ENCODE assay signal across 26 cellular contexts in genomic region chr16:65579050-65579449, GRCh38.
A peak's percentile ranks its signal among the peaks of the same experiment; 100 is the strongest.
DNase-seq lines count a peak whose midpoint lies in the region; ATAC-seq and TF ChIP-seq lines count a peak whose summit lies in the region.
"Had no signal": no experiment of that assay in that cellular context is flagged by ENCODE, and none has a peak within 500 bp of the region (broad histone marks: within the 10 kb centered on the region; RNA-seq: fewer than 3 reads in every experiment).

No MANE protein-coding gene starts in this region.

- POLR2A ChIA-PET in MCF 10A (lab: Yijun Ruan, JAX), result interaction anchor here (0.6 kb wide), 1 partner anchor 38 kb away, joined by 4 read pairs; no protein-coding TSS in a partner anchor

- H3K36me3 ChIP-seq in mammary epithelial cell (ENCODE audit: insufficient read depth, low read length), result no peaks in the 10 kb centered on the region
- H3K36me3 ChIP-seq in adrenal gland (replicated peaks in 1 of 2), result no peaks in the 10 kb centered on the region
- no peaks in the 10 kb centered on the region for H3K36me3 ChIP-seq in vagina
- H3K36me3 ChIP-seq: BE2C had no signal

- H3K27me3 ChIP-seq in mammary epithelial cell (ENCODE audit: insufficient read depth, low read length) (no peaks in the 10 kb centered on the region), adrenal gland (no peaks in the 10 kb centered on the region), vagina (no peaks in the 10 kb centered on the region)
- H3K27me3 ChIP-seq: BE2C had no signal

- no peaks in the 10 kb centered on the region for H3K79me2 ChIP-seq in mammary epithelial cell (ENCODE audit: insufficient read depth, low read length)

- TF ChIP-seq POLR2A in adrenal gland (IDR thresholded peaks at IDR 0.05) (no peak), vagina (IDR thresholded peaks at IDR 0.05) (no peak)

- CTCF ChIA-PET in MCF 10A (lab: Yijun Ruan, JAX), result no interaction called here
- CTCF ChIA-PET in mammary epithelial cell (lab: Charles Lee; ENCODE audit: low non-redundant PET), result no interaction called here

- WGBS in mammary epithelial cell (ENCODE audit: low coverage, missing lambda C conversion rate), result 92% methylated on average over 6 of the region's 6 CpGs
- WGBS in adrenal gland, 4 donors, result 51 to 72% (median 65%) methylated on average over 6 of the region's 6 CpGs

- TF ChIP-seq CTCF in MCF 10A (IDR thresholded peaks at IDR 0.05; ENCODE audit: unreplicated experiment) (no peak), mammary epithelial cell (conservative IDR thresholded peaks at IDR 0.05 in 1 of 2, IDR thresholded peaks at IDR 0.05 in 1 of 2; ENCODE audit: extremely low read depth in 1 of 2, insufficient read depth in 1 of 2, low read depth in 1 of 2, low read length in 2 of 2) (no peak), nephron progenitor cell (IDR thresholded peaks at IDR 0.05) (no peak), adrenal gland (IDR thresholded peaks at IDR 0.05) (no peak), vagina (IDR thresholded peaks at IDR 0.05) (no peak)

- DNase-seq in MCF 10A (ENCODE audit: unreplicated experiment) (no peak), mammary epithelial cell (no peak), brain pericyte (ENCODE audit: low read depth, low spot score) (peak; percentile 33), nephron progenitor cell (no peak), adrenal gland (no peak), vagina (ENCODE audit: extremely low spot score in 2 of 2) (no peak), NCI-H1048 (lab: John Stamatoyannopoulos, UW) (no peak)
- DNase-seq: BE2C; CD8-positive, alpha-beta memory T cell; DMS79 treated with DMSO at 0.1 percent for 48 hours; IMR-90; KG1; MM.1S; NCI-H1417 treated with DMSO at 0.1 percent for 48 hours; NCI-H1694 treated with DMSO at 0.1 percent for 48 hours; NCI-H2081; NCI-H2171; NCI-H226; NCI-H510A; NCI-H69; SHP77 had no signal

- H3K27me3 Mint-ChIP-seq in MCF 10A (ENCODE audit: insufficient read depth, unreplicated experiment) (no peaks in the 10 kb centered on the region), nephron progenitor cell (ENCODE audit: low read depth, poor library complexity) (peaks cover 6% of the 10 kb centered on the region)

- no peak overlapping the region for H3K4me3 Mint-ChIP-seq in MCF 10A (ENCODE audit: unreplicated experiment)
- no peak overlapping the region for H3K4me3 Mint-ChIP-seq in nephron progenitor cell
- H3K4me3 Mint-ChIP-seq: CD14-positive monocyte; CD8-positive, alpha-beta memory T cell had no signal

- H3K9ac ChIP-seq in mammary epithelial cell (ENCODE audit: insufficient read depth, low read length), result no peak overlapping the region

- H3K36me3 Mint-ChIP-seq in MCF 10A (ENCODE audit: insufficient read depth, unreplicated experiment) (no peaks in the 10 kb centered on the region), nephron progenitor cell (ENCODE audit: low read depth) (no peaks in the 10 kb centered on the region)
- H3K36me3 Mint-ChIP-seq: CD14-positive monocyte; CD8-positive, alpha-beta memory T cell had no signal

- H3K27ac Mint-ChIP-seq in MCF 10A (ENCODE audit: low read depth, unreplicated experiment) (peak overlapping the region; percentile 44), nephron progenitor cell (peak overlapping the region; percentile 20)
- H3K27ac Mint-ChIP-seq: CD14-positive monocyte; CD8-positive, alpha-beta memory T cell had no signal

- H3K27ac ChIP-seq in mammary epithelial cell (ENCODE audit: insufficient read depth, low read depth, low read length) (no peak overlapping the region), adrenal gland (no peak overlapping the region), vagina (no peak overlapping the region)
- H3K27ac ChIP-seq: 22Rv1, RWPE1 had no signal

- no peak for ATAC-seq in HG02970 (IDR thresholded peaks at IDR 0.05; ENCODE audit: low FRiP score, unreplicated experiment)
- ATAC-seq: Panc1 had no signal

- H3K4me2 ChIP-seq in mammary epithelial cell (ENCODE audit: insufficient read depth, low read depth, low read length), result no peak overlapping the region

- no peaks in the 10 kb centered on the region for H3K4me1 Mint-ChIP-seq in MCF 10A (ENCODE audit: insufficient read depth, unreplicated experiment)
- peaks cover 16% of the 10 kb centered on the region for H3K4me1 Mint-ChIP-seq in nephron progenitor cell
- H3K4me1 Mint-ChIP-seq: CD14-positive monocyte; CD8-positive, alpha-beta memory T cell had no signal

- H3K9me3 Mint-ChIP-seq in MCF 10A (ENCODE audit: unreplicated experiment), result peaks cover 41% of the 10 kb centered on the region
- peaks cover 6% of the 10 kb centered on the region for H3K9me3 Mint-ChIP-seq in nephron progenitor cell

- in situ Hi-C loops in mammary epithelial cell (cut with MboI; ENCODE audit: low sequenced_read_pairs in 2 of 2), result no loop called here

- no peaks in the 10 kb centered on the region for H3K4me1 ChIP-seq in mammary epithelial cell (ENCODE audit: insufficient read depth, low read length)
- no peaks in the 10 kb centered on the region for H3K4me1 ChIP-seq in adrenal gland (replicated peaks in 1 of 2)
- no peaks in the 10 kb centered on the region for H3K4me1 ChIP-seq in vagina
- H3K4me1 ChIP-seq: BE2C had no signal

- H3K9me3 ChIP-seq in mammary epithelial cell (replicated peaks; ENCODE audit: insufficient read depth, low read length) (no peaks in the 10 kb centered on the region), adrenal gland (replicated peaks in 1 of 3) (no peaks in the 10 kb centered on the region), vagina (no peaks in the 10 kb centered on the region)
- H3K9me3 ChIP-seq: BE2C had no signal

- no peaks in the 10 kb centered on the region for H4K20me1 ChIP-seq in mammary epithelial cell (ENCODE audit: insufficient read depth, low read length)

- no peak overlapping the region for H3K4me3 ChIP-seq in mammary epithelial cell (replicated peaks in 1 of 3; ENCODE audit: insufficient read depth in 1 of 3, low read depth in 2 of 3, low read length in 3 of 3)
- no peak overlapping the region for H3K4me3 ChIP-seq in adrenal gland
- H3K4me3 ChIP-seq in vagina, result no peak overlapping the region

- dilution Hi-C loops in mammary epithelial cell (cut with HindIII; ENCODE audit: low sequenced_read_pairs), result loop anchor here (5.0 kb wide), 1 partner anchor 38 kb away; no protein-coding TSS in a partner anchor

- BruUV-seq in MCF 10A (replicated peaks; lab: Mats Ljungman, UMichigan) (no TSS peak), mammary epithelial cell (replicated peaks; lab: Mats Ljungman, UMichigan) (no TSS peak)

- intact Hi-C loops in MCF 10A (cut with micrococcal nuclease), result no loop called here
- intact Hi-C loops in mammary epithelial cell (cut with micrococcal nuclease), result loop anchor here (10.0 kb wide), 1 partner anchor 174 kb away; no protein-coding TSS in a partner anchor
- intact Hi-C loops in adrenal gland (cut with DNase I), result no loop called here
- intact Hi-C loops in vagina (cut with DNase I), result no loop called here

- no peak overlapping the region for H2AFZ ChIP-seq in mammary epithelial cell (ENCODE audit: low read depth, low read length)
